In the genomic region with DNA sequence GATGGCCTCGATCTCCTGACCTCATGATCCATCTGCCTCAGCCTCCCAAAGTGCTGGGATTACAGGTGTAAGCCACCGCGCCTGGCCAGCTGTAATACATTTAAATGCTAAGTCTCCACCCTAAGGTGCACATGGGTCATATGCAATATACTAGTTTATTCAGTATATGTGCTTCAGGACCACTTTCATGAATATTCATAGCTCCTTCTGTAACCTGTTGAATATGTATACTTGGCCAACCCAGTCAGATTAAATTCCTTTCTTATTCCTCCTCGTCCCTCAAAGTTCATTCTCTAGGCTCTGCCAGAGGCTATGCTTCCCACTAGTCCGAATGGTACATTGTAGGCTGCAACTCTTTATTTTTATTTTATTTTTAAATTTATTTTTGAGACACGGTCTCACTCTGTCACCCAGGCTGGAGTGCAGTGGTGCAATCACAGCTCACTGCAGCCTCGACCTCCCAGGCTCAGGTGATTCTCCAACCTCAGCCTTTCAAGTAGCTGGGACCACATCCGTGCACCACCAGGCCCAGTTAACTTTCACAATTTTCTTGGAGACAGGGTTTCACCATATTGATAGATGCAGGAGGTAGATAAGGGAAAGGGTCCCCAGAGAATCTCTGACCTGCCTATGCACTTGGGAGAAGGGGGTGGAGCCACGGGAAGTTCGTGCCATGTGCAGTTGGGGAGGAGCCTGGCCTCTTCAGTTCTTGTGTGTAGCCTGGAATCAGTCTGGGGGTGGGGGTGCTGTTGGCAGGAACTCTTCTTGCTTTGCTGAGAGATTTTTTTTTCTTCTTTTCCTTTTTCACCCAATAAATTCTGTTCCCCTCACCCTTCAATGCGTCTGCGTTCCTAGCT, we compare ENCODE assay signal across 13 cellular contexts. TPM values are rescaled to one million over a fixed set of nuclear protein-coding genes. Genes with fewer than 3 reads are reported as not detected.
A peak's percentile ranks its signal among the peaks of the same experiment; 100 is the strongest.
DNase-seq lines count a peak whose midpoint lies in the region; ATAC-seq, FAIRE-seq and TF ChIP-seq lines count a peak whose summit lies in the region.
"Had no signal": no experiment of that assay in that cellular context is flagged by ENCODE, and none has a peak within 500 bp of the region (broad histone marks: within the 10 kb centered on the region; RNA-seq: fewer than 3 reads in every experiment).

No MANE protein-coding gene starts in this region.

- H3K9ac ChIP-seq in HepG2 (ENCODE audit: insufficient read depth, low read depth, low read length) = no peak overlapping the region

- TF ChIP-seq RAD21 in HepG2 (CRISPR knock-in tag; IDR thresholded peaks at IDR 0.05) = no peak

- WGBS in HepG2 (ENCODE audit: low lambda C conversion rate) = 34% methylated on average over 12 of the region's 12 CpGs
- WGBS in right lobe of liver (ENCODE audit: insufficient coverage, low coverage, low lambda C conversion rate, missing lambda C conversion rate) = 71% methylated on average over 12 of the region's 12 CpGs
- 72 to 79% methylated on average over 12 of the region's 12 CpGs for WGBS in thyroid gland, 2 donors

- ATAC-seq in HepG2 = 0 out of 3 replicates have a peak, but pooled peaks have one; percentile 18
- no peak for ATAC-seq in right lobe of liver
- no peak for ATAC-seq in HG03565 (IDR thresholded peaks at IDR 0.05; ENCODE audit: unreplicated experiment)
- ATAC-seq in effector memory CD8-positive, alpha-beta T cell (replicated peaks) = no peak

- H3K4me1 ChIP-seq in HepG2 (ENCODE audit: insufficient read depth, low read length) (peaks cover 29% of the 10 kb centered on the region), right lobe of liver (no peaks in the 10 kb centered on the region), SJCRH30 (peaks cover 24% of the 10 kb centered on the region), thyroid gland (peaks cover 46 to 64% of the 10 kb centered on the region in 2 donors)

- POLR2A ChIA-PET in HepG2 (lab: Yijun Ruan, JAX) = no interaction called here

- H4K20me1 ChIP-seq in HepG2 (ENCODE audit: insufficient read depth, low read length) = no peaks in the 10 kb centered on the region

- in situ Hi-C loops in HepG2 (cut with HindIII; ENCODE audit: extremely low pct_ligation_motif_present, low pct_unique_long_range_greater_than_20kb) = no loop called here

- peak overlapping the region; percentile 23; the same call in 1 of the 2 replicates for H3K4me2 ChIP-seq in HepG2 (ENCODE audit: low read depth, low read length)

- no peak for DNase-seq in HepG2 (ENCODE audit: low spot score)
- no peak for DNase-seq in right lobe of liver
- peak; percentile 58 to 72 for DNase-seq in SJCRH30
- peak; percentile 36 for DNase-seq in fibroblast of the aortic adventitia (ENCODE audit: low read depth)
- DNase-seq in thyroid gland = peak; percentile 73 to 80
- no peak for DNase-seq in SW 1271 (lab: John Stamatoyannopoulos, UW)
- no peak for DNase-seq in effector memory CD8-positive, alpha-beta T cell
- DNase-seq: caudate nucleus, NCI-H524 treated with DMSO at 0.1 percent for 48 hours had no signal

- H3K36me3 ChIP-seq in HepG2 (replicated peaks in 1 of 2; ENCODE audit: control insufficient read depth in 1 of 2, insufficient read depth in 2 of 2, low read length in 2 of 2) (no peaks in the 10 kb centered on the region), right lobe of liver (no peaks in the 10 kb centered on the region), SJCRH30 (no peaks in the 10 kb centered on the region), thyroid gland (no peaks in the 10 kb centered on the region)
- H3K36me3 ChIP-seq: suprapubic skin had no signal

- no peak for FAIRE-seq in HepG2 (lab: Jason Lieb, UNC)

- no peaks in the 10 kb centered on the region for H3K9me3 Mint-ChIP-seq in effector memory CD8-positive, alpha-beta T cell

- H2AFZ ChIP-seq in HepG2 (ENCODE audit: low read length) = no peak overlapping the region

- H3K4me1 Mint-ChIP-seq in effector memory CD8-positive, alpha-beta T cell (ENCODE audit: low read depth in 2 of 2) = peaks cover 3 to 4% of the 10 kb centered on the region in 2 donors

- H3K36me3 Mint-ChIP-seq in effector memory CD8-positive, alpha-beta T cell (ENCODE audit: insufficient read depth) = peaks cover 3% of the 10 kb centered on the region

- intact Hi-C loops in HepG2 (cut with micrococcal nuclease; ENCODE audit: unreplicated experiment) (loop anchor here (5.0 kb wide), 1 partner anchor 34 kb away; no protein-coding TSS in a partner anchor), right lobe of liver (cut with DNase I) (no loop called here), thyroid gland (cut with DNase I) (no loop called here)

- no peaks in the 10 kb centered on the region for H3K9me3 ChIP-seq in HepG2 (ENCODE audit: low read length)
- no peaks in the 10 kb centered on the region for H3K9me3 ChIP-seq in right lobe of liver
- no peaks in the 10 kb centered on the region for H3K9me3 ChIP-seq in SJCRH30 (replicated peaks)
- no peaks in the 10 kb centered on the region for H3K9me3 ChIP-seq in thyroid gland
- H3K9me3 ChIP-seq: suprapubic skin had no signal

- TF ChIP-seq EP300 in HepG2 (IDR thresholded peaks at IDR 0.05; ENCODE audit: low read depth in 2 of 2, low read length in 2 of 2) (no peak), HepG2 (CRISPR knock-in tag; IDR thresholded peaks at IDR 0.05; ENCODE audit: borderline replicate concordance) (no peak)

- no peak overlapping the region for H3K4me3 ChIP-seq in HepG2 (replicated peaks in 1 of 3; ENCODE audit: insufficient read depth in 1 of 3, low read depth in 2 of 3, low read length in 3 of 3)
- H3K4me3 ChIP-seq in right lobe of liver = no peak overlapping the region
- H3K4me3 ChIP-seq in SJCRH30 = no peak overlapping the region
- no peak overlapping the region for H3K4me3 ChIP-seq in fibroblast of the aortic adventitia (ENCODE audit: low read depth, low read length)
- H3K4me3 ChIP-seq in thyroid gland (replicated peaks in 1 of 3) = no peak overlapping the region
- H3K4me3 ChIP-seq: suprapubic skin had no signal

- H3K27ac ChIP-seq in HepG2 (ENCODE audit: extremely low read length, insufficient read depth, low read length) (no peak overlapping the region), right lobe of liver (no peak overlapping the region), SJCRH30 (no peak overlapping the region), thyroid gland (peak overlapping the region; percentile 64 to 82 (median 79))
- H3K27ac ChIP-seq: C4-2B, suprapubic skin had no signal

- TF ChIP-seq CTCF in HepG2 (CRISPR knock-in tag; IDR thresholded peaks at IDR 0.05) (no peak), right lobe of liver (IDR thresholded peaks at IDR 0.05) (no peak), fibroblast of the aortic adventitia (IDR thresholded peaks at IDR 0.05; ENCODE audit: insufficient read depth, low read length) (no peak), thyroid gland (IDR thresholded peaks at IDR 0.05) (no peak)

- CTCF ChIA-PET in HepG2 (lab: Yijun Ruan, JAX; ENCODE audit: low intra/inter-chr PET ratio, low total read pairs) = no interaction called here

- no TSS peak for BruUV-seq in HepG2 (replicated peaks; lab: Mats Ljungman, UMichigan)

- H3K27me3 ChIP-seq in HepG2 (ENCODE audit: control insufficient read depth in 1 of 2, insufficient read depth in 2 of 2, low read length in 2 of 2) = peaks cover 0 to 23% of the 10 kb centered on the region in 2 experiments; a peak in 3 of 5 replicates
- no peaks in the 10 kb centered on the region for H3K27me3 ChIP-seq in right lobe of liver
- no peaks in the 10 kb centered on the region for H3K27me3 ChIP-seq in SJCRH30
- H3K27me3 ChIP-seq in thyroid gland = no peaks in the 10 kb centered on the region
- H3K27me3 ChIP-seq: suprapubic skin had no signal

- TF ChIP-seq POLR2A in HepG2 (IDR thresholded peaks at IDR 0.05; ENCODE audit: insufficient read depth in 1 of 2, low read depth in 2 of 2, low read length in 2 of 2) (no peak), right lobe of liver (IDR thresholded peaks at IDR 0.05) (no peak), thyroid gland (IDR thresholded peaks at IDR 0.05) (peak in 1 of 2 donors; percentile 13)

- H3K27me3 Mint-ChIP-seq in effector memory CD8-positive, alpha-beta T cell = peaks cover 23 to 28% of the 10 kb centered on the region in 2 donors
- H3K27me3 Mint-ChIP-seq: progenitor cell of endocrine pancreas had no signal

- no peaks in the 10 kb centered on the region for H3K79me2 ChIP-seq in HepG2 (ENCODE audit: insufficient read depth, low read length)

- no peak overlapping the region for H3K27ac Mint-ChIP-seq in effector memory CD8-positive, alpha-beta T cell

- no peak overlapping the region for H3K4me3 Mint-ChIP-seq in effector memory CD8-positive, alpha-beta T cell

TF ChIP-seq in HepG2, 621 proteins besides CTCF, POLR2A, EP300 and RAD21 (continues in another document):
- TF ChIP-seq RARA (CRISPR knock-in tag; IDR thresholded peaks at IDR 0.05) = 0 out of 2 replicates have a peak, but pooled peaks have one; percentile 17

RNA-seq across cellular contexts. Expression of a gene that starts 41.3 kb away (rescaled TPM):
- total RNA-seq in HepG2 (2016; rRNA removed; fragmentation: Illumina TruSeq; extraction: Trizol) (7.0 and 16.7 TPM in 2 replicates), right lobe of liver (1 to 10 TPM; 3.2 to 9.9 (median 5.0) TPM), fibroblast of the aortic adventitia (ENCODE audit: low replicate concordance) (7.7 and 41.9 TPM in 2 replicates), thyroid gland (100 to 1,000 TPM in 3 of 4 donors, 10 to 100 TPM in 1; 93.4 to 207 (median 131) TPM)
- total RNA-seq in HepG2 (2016; cell fraction: cytosol; rRNA removed; fragmentation: Illumina TruSeq; extraction: Trizol; ENCODE audit: low read depth) = 5.8 and 8.2 TPM in 2 replicates
- 6.0 and 18.2 TPM in 2 replicates for total RNA-seq in HepG2 (2016; cell fraction: insoluble cytoplasmic fraction; rRNA removed; fragmentation: Illumina TruSeq; extraction: Trizol)
- 8.1 and 9.1 TPM in 2 replicates for total RNA-seq in HepG2 (2016; cell fraction: membrane; rRNA removed; fragmentation: Illumina TruSeq; extraction: Trizol)
- 18.1 and 22.9 TPM in 2 replicates for total RNA-seq in HepG2 (2016; cell fraction: nucleus; rRNA removed; fragmentation: Illumina TruSeq; extraction: Trizol)
- polyA plus RNA-seq in HepG2 (2011; rRNA removed) = 20.2 and 25.0 TPM in 2 replicates
- 18.2 and 20.9 TPM in 2 replicates for polyA plus RNA-seq in HepG2 (2011; cell fraction: cytosol; rRNA removed)
- 49.4 and 65.3 TPM in 2 replicates for polyA plus RNA-seq in HepG2 (2011; cell fraction: nucleus; rRNA removed)
- 21.2 TPM in 2 replicates for polyA plus RNA-seq in HepG2 (2012)
- 1.3 and 1.5 TPM in 2 replicates for polyA plus RNA-seq in HepG2 (2016; cell fraction: cytosol; fragmentation: Illumina TruSeq; extraction: Trizol; ENCODE audit: low read depth)
- 6.6 and 7.2 TPM in 2 replicates for polyA plus RNA-seq in HepG2 (2016; cell fraction: insoluble cytoplasmic fraction; fragmentation: Illumina TruSeq; extraction: Trizol; ENCODE audit: low read depth)
- polyA plus RNA-seq in HepG2 (2016; cell fraction: membrane; fragmentation: Illumina TruSeq; extraction: Trizol; ENCODE audit: low read depth) = 3.5 and 3.7 TPM in 2 replicates
- polyA plus RNA-seq in HepG2 (2016; cell fraction: nucleus; fragmentation: Illumina TruSeq; extraction: Trizol; ENCODE audit: insufficient read depth, low read depth) = 37.9 and 40.3 TPM in 2 replicates
- polyA minus RNA-seq in HepG2 (2011; rRNA and poly(A)+ RNA removed; ENCODE audit: low replicate concordance) = 53.5 and 64.7 TPM in 2 replicates
- 28.8 and 29.1 TPM in 2 replicates for polyA minus RNA-seq in HepG2 (2011; cell fraction: cytosol; rRNA and poly(A)+ RNA removed)
- 25.2 and 31.7 TPM in 2 replicates for polyA minus RNA-seq in HepG2 (2011; cell fraction: nucleus; rRNA and poly(A)+ RNA removed)
- total RNA-seq in SJCRH30 (2014; rRNA removed; shearing (Covaris generic)) = 73.2 and 80.9 TPM in 2 replicates

Comparison
In these comparisons a context has a peak if more than half of its experiments do, and no peak if none do; other contexts are left out.
1. DNase-seq: peak in SJCRH30 (2 of 2), fibroblast of the aortic adventitia (single experiment) and thyroid gland (2 of 2); none in HepG2 (single experiment), right lobe of liver (0 of 3), SW 1271 (0 of 2) and effector memory CD8-positive, alpha-beta T cell (0 of 3).
2. H3K27ac ChIP-seq: peak in thyroid gland (3 of 3); none in HepG2 (single experiment), right lobe of liver (0 of 3) and SJCRH30 (single experiment).